ENCODE assay signal across 1 cellular context in the genomic region with DNA sequence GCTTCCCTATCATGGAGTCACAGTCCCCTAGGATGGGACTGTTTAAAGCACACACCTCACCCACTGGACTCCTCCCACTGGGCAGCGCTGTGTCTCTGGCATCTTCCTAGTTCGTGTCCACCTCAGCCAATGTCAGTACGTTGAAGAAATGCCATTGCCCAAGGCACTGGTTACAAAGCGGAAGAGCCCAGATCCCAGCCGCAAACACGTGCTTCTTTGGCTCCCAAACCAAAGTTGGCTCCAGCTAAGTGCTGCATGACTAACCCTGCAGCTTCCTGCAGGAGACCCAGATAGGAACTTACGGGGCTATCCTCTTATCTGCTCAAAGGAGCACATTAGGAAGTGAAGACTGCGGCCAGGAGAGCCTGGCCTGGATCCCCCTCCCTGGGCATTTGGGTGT.
A peak's percentile ranks its signal among the peaks of the same experiment; 100 is the strongest.
TF ChIP-seq lines count a peak whose summit lies in the region.

No MANE protein-coding gene starts in this region.

TF ChIP-seq in endothelial cell of umbilical vein, 7 proteins besides CTCF, POLR2A, EP300 and RAD21 (continued from another document):
- TF ChIP-seq MYC (IDR thresholded peaks at IDR 0.05; ENCODE audit: low read depth, low read length) (peak; percentile 96), POLR2AphosphoS5 (IDR thresholded peaks at IDR 0.05; ENCODE audit: insufficient read depth, low read depth, low read length) (peak; percentile 90), GATA2 (IDR thresholded peaks at IDR 0.05; ENCODE audit: insufficient read depth, insufficient read length, low read depth, low read length) (peak; percentile 92)
